Comparison of ENCODE assay signal across 14 cellular contexts in genomic region chr6:73460044-73460443, GRCh38. TPM values are rescaled to one million over a fixed set of nuclear protein-coding genes. Genes with fewer than 3 reads are reported as not detected.
DNase-seq lines count a peak whose midpoint lies in the region; ATAC-seq lines count a peak whose summit lies in the region.
"Had no signal": no experiment of that assay in that cellular context is flagged by ENCODE, and none has a peak within 500 bp of the region (broad histone marks: within the 10 kb centered on the region; RNA-seq: fewer than 3 reads in every experiment).

No MANE protein-coding gene starts in this region.

- ATAC-seq in T-cell (replicated peaks in 1 of 4) (no peak), HG02970 (IDR thresholded peaks at IDR 0.05; ENCODE audit: low FRiP score, unreplicated experiment) (no peak), HG03045 (IDR thresholded peaks at IDR 0.05; ENCODE audit: unreplicated experiment) (no peak)
- ATAC-seq in effector memory CD8-positive, alpha-beta T cell (replicated peaks): no peak

- H3K27me3 Mint-ChIP-seq in activated CD4-positive, alpha-beta T cell treated with anti-CD3 and anti-CD28 coated beads, Interleukin-2, amount 10 ng/mL, durations not matched to agents 24 days and 14 days: no peaks in the 10 kb centered on the region
- H3K27me3 Mint-ChIP-seq in T-cell: no peaks in the 10 kb centered on the region
- no peaks in the 10 kb centered on the region for H3K27me3 Mint-ChIP-seq in effector memory CD8-positive, alpha-beta T cell

- intact Hi-C loops in activated CD4-positive, alpha-beta T cell treated with anti-CD3 and anti-CD28 coated beads, Interleukin-2, amount 10 ng/mL, durations not matched to agents 24 days and 14 days (cut with micrococcal nuclease): loop anchor here (2.0 to 5.0 kb wide), 5 partner anchors 61 to 838 kb away; partner anchors contain the start of genes EEF1A1, KCNQ5 and SLC17A5

- no peaks in the 10 kb centered on the region for H3K9me3 Mint-ChIP-seq in activated CD4-positive, alpha-beta T cell treated with anti-CD3 and anti-CD28 coated beads, Interleukin-2, amount 10 ng/mL, durations not matched to agents 24 days and 14 days
- H3K9me3 Mint-ChIP-seq in T-cell: no peaks in the 10 kb centered on the region
- no peaks in the 10 kb centered on the region for H3K9me3 Mint-ChIP-seq in effector memory CD8-positive, alpha-beta T cell

- H3K27ac Mint-ChIP-seq in activated CD4-positive, alpha-beta T cell treated with anti-CD3 and anti-CD28 coated beads, Interleukin-2, amount 10 ng/mL, durations not matched to agents 24 days and 14 days: peak overlapping the region; percentile 77
- H3K27ac Mint-ChIP-seq in T-cell: peak overlapping the region; percentile 87 to 92
- peak overlapping the region; percentile 71 to 98 for H3K27ac Mint-ChIP-seq in effector memory CD8-positive, alpha-beta T cell

- peaks cover 12% of the 10 kb centered on the region for H3K36me3 Mint-ChIP-seq in activated CD4-positive, alpha-beta T cell treated with anti-CD3 and anti-CD28 coated beads, Interleukin-2, amount 10 ng/mL, durations not matched to agents 24 days and 14 days (ENCODE audit: low read depth)
- peaks cover 9% of the 10 kb centered on the region for H3K36me3 Mint-ChIP-seq in T-cell
- H3K36me3 Mint-ChIP-seq in effector memory CD8-positive, alpha-beta T cell (ENCODE audit: insufficient read depth): peaks cover 28% of the 10 kb centered on the region

- CTCF ChIA-PET in T-cell (lab: Charles Lee): interaction anchor here in 1 of 2 donors (0.7 kb wide), 2 partner anchors 16 to 70 kb away, joined by 3 to 4 read pairs; no protein-coding TSS in a partner anchor

- no peak for DNase-seq in activated CD4-positive, alpha-beta T cell treated with anti-CD3 and anti-CD28 coated beads, Interleukin-2, amount 10 ng/mL, durations not matched to agents 24 days and 14 days
- DNase-seq in activated CD4-positive, alpha-beta T cell treated with anti-CD3 and anti-CD28 coated beads, Interleukin-2, amount 50 U/mL, for 1 hour: no peak
- DNase-seq in T-cell (no peak), retina (peak; percentile 50), NCI-H1436 (lab: John Stamatoyannopoulos, UW) (no peak)
- no peak for DNase-seq in effector memory CD8-positive, alpha-beta T cell
- DNase-seq: activated CD8-positive, alpha-beta memory T cell treated with anti-CD3 and anti-CD28 coated beads for 24 hours; NCI-H1048; NCI-H510A treated with DMSO at 0.1 percent for 48 hours had no signal

- peaks cover 42% of the 10 kb centered on the region for H3K4me1 Mint-ChIP-seq in activated CD4-positive, alpha-beta T cell treated with anti-CD3 and anti-CD28 coated beads, Interleukin-2, amount 10 ng/mL, durations not matched to agents 24 days and 14 days
- peaks cover 40 to 54% (median 42%) of the 10 kb centered on the region in 3 donors for H3K4me1 Mint-ChIP-seq in T-cell
- peaks cover 15 to 16% of the 10 kb centered on the region in 2 donors for H3K4me1 Mint-ChIP-seq in effector memory CD8-positive, alpha-beta T cell (ENCODE audit: low read depth in 2 of 2)

- peak overlapping the region; percentile 94 for H3K4me3 Mint-ChIP-seq in activated CD4-positive, alpha-beta T cell treated with anti-CD3 and anti-CD28 coated beads, Interleukin-2, amount 10 ng/mL, durations not matched to agents 24 days and 14 days
- peak overlapping the region; percentile 47 to 88 (median 87) for H3K4me3 Mint-ChIP-seq in T-cell
- peak overlapping the region; percentile 88 for H3K4me3 Mint-ChIP-seq in effector memory CD8-positive, alpha-beta T cell

- POLR2A ChIA-PET in T-cell (lab: Charles Lee): no interaction called here

RNA-seq across cellular contexts. Expression of gene MTO1, which starts 1.5 kb away (rescaled TPM):
- total RNA-seq in activated CD4-positive, alpha-beta T cell treated with anti-CD3 and anti-CD28 coated beads, Interleukin-2, amount 10 ng/mL, durations not matched to agents 24 days and 14 days: 35.5 and 35.7 TPM in 2 replicates
- 10 to 100 TPM; 55.0 to 80.4 (median 59.3) TPM for total RNA-seq in T-cell

RNA-seq across cellular contexts. Expression of gene CGAS, which starts 7.9 kb away (rescaled TPM):
- total RNA-seq in activated CD4-positive, alpha-beta T cell treated with anti-CD3 and anti-CD28 coated beads, Interleukin-2, amount 10 ng/mL, durations not matched to agents 24 days and 14 days: 45.0 and 49.7 TPM in 2 replicates
- total RNA-seq in T-cell: 10 to 100 TPM in 4 of 5 donors, 1 to 10 TPM in 1; 6.9 to 14.9 (median 12.8) TPM
- total RNA-seq: A172, cardiac muscle cell, SK-MEL-5 had no signal
